14 cellular contexts compared by ENCODE assay signal in the genomic region with DNA sequence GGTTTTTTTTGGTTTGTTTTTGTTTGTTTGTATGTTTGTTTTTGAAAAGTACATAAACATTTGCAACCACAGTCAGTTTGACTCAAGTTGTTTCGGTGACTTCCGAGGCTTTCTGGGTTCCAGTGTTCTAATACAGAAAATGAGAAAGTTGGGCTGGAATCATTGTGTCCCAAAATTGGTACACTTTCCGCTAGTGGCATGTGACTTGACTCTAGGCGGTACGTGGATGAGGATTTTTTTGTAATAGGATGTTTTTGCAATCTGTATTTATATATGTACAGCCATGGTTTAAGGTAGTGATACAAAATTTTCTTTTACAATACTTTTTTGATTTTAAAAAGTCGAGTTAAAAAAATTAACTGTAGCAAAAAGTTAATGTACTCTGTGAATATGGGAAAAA. TPM values are rescaled to one million over a fixed set of nuclear protein-coding genes. Genes with fewer than 3 reads are reported as not detected.
DNase-seq lines count a peak whose midpoint lies in the region; FAIRE-seq and TF ChIP-seq lines count a peak whose summit lies in the region.
"Had no signal": no experiment of that assay in that cellular context is flagged by ENCODE, and none has a peak within 500 bp of the region (broad histone marks: within the 10 kb centered on the region; RNA-seq: fewer than 3 reads in every experiment).

No MANE protein-coding gene starts in this region.

- 91 to 92% (median 91%) methylated on average over 6 of the region's 6 CpGs for WGBS in small intestine, 3 donors
- 81 to 95% (median 90%) methylated on average over 6 of the region's 6 CpGs for WGBS in spleen, 5 donors

- no peaks in the 10 kb centered on the region for H3K9me3 ChIP-seq in OCI-LY3 (ENCODE audit: insufficient read depth, low read length)
- no peaks in the 10 kb centered on the region for H3K9me3 ChIP-seq in parathyroid adenoma (ENCODE audit: control insufficient read depth, low read length)
- H3K9me3 ChIP-seq in small intestine (ENCODE audit: control insufficient read depth, low read depth) = no peaks in the 10 kb centered on the region
- H3K9me3 ChIP-seq in spleen = peaks cover 0 to 6% (median 0%) of the 10 kb centered on the region in 8 donors
- H3K9me3 ChIP-seq: thoracic aorta had no signal

- peak overlapping the region; percentile 91 for H3K4me3 Mint-ChIP-seq in T-helper 1 cell treated with Interleukin-12 subunit alpha and Interleukin-12 subunit beta and Interleukin-4 antibody, amounts not matched to agents 30 μg/mL and 1 μg/mL, for 36 hours
- no peak overlapping the region for H3K4me3 Mint-ChIP-seq in endothelial cell (ENCODE audit: unreplicated experiment)

- H3K4me3 ChIP-seq in OCI-LY3 (ENCODE audit: low read length) = peak overlapping the region; percentile 99; the same call in 1 of the 2 replicates
- H3K4me3 ChIP-seq in parathyroid adenoma (ENCODE audit: low read depth, low read length) = peak overlapping the region; percentile 95
- H3K4me3 ChIP-seq in small intestine (ENCODE audit: low read depth in 1 of 2, low read length in 2 of 2) = no peak overlapping the region
- peak overlapping the region in 2 of 8 donors; percentile 89 to 97 for H3K4me3 ChIP-seq in spleen

- peaks cover 28% of the 10 kb centered on the region for H3K4me1 Mint-ChIP-seq in T-helper 1 cell treated with Interleukin-12 subunit alpha and Interleukin-12 subunit beta and Interleukin-4 antibody, amounts not matched to agents 30 μg/mL and 1 μg/mL, for 36 hours (ENCODE audit: low read depth)
- H3K4me1 Mint-ChIP-seq in endothelial cell (ENCODE audit: unreplicated experiment) = peaks cover 18% of the 10 kb centered on the region

- peaks cover 9% of the 10 kb centered on the region for H3K27me3 Mint-ChIP-seq in T-helper 1 cell treated with Interleukin-12 subunit alpha and Interleukin-12 subunit beta and Interleukin-4 antibody, amounts not matched to agents 30 μg/mL and 1 μg/mL, for 36 hours (ENCODE audit: low read depth)
- peaks cover 7% of the 10 kb centered on the region for H3K27me3 Mint-ChIP-seq in endothelial cell (ENCODE audit: unreplicated experiment)

- peaks cover 11% of the 10 kb centered on the region for H3K9me3 Mint-ChIP-seq in T-helper 1 cell treated with Interleukin-12 subunit alpha and Interleukin-12 subunit beta and Interleukin-4 antibody, amounts not matched to agents 30 μg/mL and 1 μg/mL, for 36 hours
- H3K9me3 Mint-ChIP-seq in endothelial cell (ENCODE audit: unreplicated experiment) = peaks cover 7% of the 10 kb centered on the region

- no peak overlapping the region for H3K27ac Mint-ChIP-seq in T-helper 1 cell treated with Interleukin-12 subunit alpha and Interleukin-12 subunit beta and Interleukin-4 antibody, amounts not matched to agents 30 μg/mL and 1 μg/mL, for 36 hours
- peak overlapping the region; percentile 82 for H3K27ac Mint-ChIP-seq in endothelial cell (ENCODE audit: unreplicated experiment)

- DNase-seq in T-helper 1 cell (no peak), endothelial cell (ENCODE audit: low spot score) (no peak), small intestine (no peak), UCSD-AML1 (lab: John Stamatoyannopoulos, UW; ENCODE audit: unreplicated experiment) (no peak), spleen (no peak)
- DNase-seq: H7; stimulated activated CD4-positive, alpha-beta T cell treated with anti-CD3 and anti-CD28 coated beads, Interleukin-12 subunit alpha, Interleukin-12 subunit beta, amount 100 ng/mL, for 4 hours had no signal

- no peak for TF ChIP-seq CTCF in OCI-LY3 (IDR thresholded peaks at IDR 0.05; ENCODE audit: low read depth, low read length)
- TF ChIP-seq CTCF in endothelial cell (IDR thresholded peaks at IDR 0.05; ENCODE audit: unreplicated experiment) = no peak
- TF ChIP-seq CTCF in parathyroid adenoma (IDR thresholded peaks at IDR 0.05) = no peak
- TF ChIP-seq CTCF in spleen (IDR thresholded peaks at IDR 0.05 in 8 of 11, conservative IDR thresholded peaks at IDR 0.05 in 3 of 11) = no peak

- H3K4me2 ChIP-seq in OCI-LY3 (ENCODE audit: low read length) (peak overlapping the region; percentile 95; the same call in 1 of the 2 replicates), parathyroid adenoma (ENCODE audit: low read length) (no peak overlapping the region)

- no peak for FAIRE-seq in small intestine (lab: Jason Lieb, UNC)
- FAIRE-seq: GM12891 had no signal

- H3K9ac ChIP-seq in OCI-LY3 (ENCODE audit: low read length) = no peak overlapping the region
- no peak overlapping the region for H3K9ac ChIP-seq in parathyroid adenoma

- no peak for TF ChIP-seq POLR2A in spleen (IDR thresholded peaks at IDR 0.05)

- intact Hi-C loops in spleen (cut with DNase I; ENCODE audit: low total_unique reads) = no loop called here

- peaks cover 17% of the 10 kb centered on the region for H3K36me3 Mint-ChIP-seq in T-helper 1 cell treated with Interleukin-12 subunit alpha and Interleukin-12 subunit beta and Interleukin-4 antibody, amounts not matched to agents 30 μg/mL and 1 μg/mL, for 36 hours (ENCODE audit: low read depth)
- peaks cover 15% of the 10 kb centered on the region for H3K36me3 Mint-ChIP-seq in endothelial cell (ENCODE audit: low read depth, unreplicated experiment)

- H3K27me3 ChIP-seq in OCI-LY3 (ENCODE audit: low read depth, low read length) (no peaks in the 10 kb centered on the region), parathyroid adenoma (ENCODE audit: control insufficient read depth, insufficient read depth, low read length) (no peaks in the 10 kb centered on the region), small intestine (ENCODE audit: control insufficient read depth in 2 of 2, insufficient read depth in 2 of 2, low read length in 2 of 2) (no peaks in the 10 kb centered on the region), spleen (replicated peaks in 1 of 7) (no peaks in the 10 kb centered on the region)

- H2AFZ ChIP-seq in OCI-LY3 (ENCODE audit: low read depth, low read length) = no peak overlapping the region
- H2AFZ ChIP-seq in parathyroid adenoma = no peak overlapping the region

- H4K20me1 ChIP-seq in OCI-LY3 (ENCODE audit: insufficient read depth, low read length) = 0 out of 2 replicates have a peak, but pooled peaks cover 3% of the 10 kb centered on the region

- H3K79me2 ChIP-seq in OCI-LY3 (ENCODE audit: low read length) = peaks cover 28% of the 10 kb centered on the region
- peaks cover 23% of the 10 kb centered on the region for H3K79me2 ChIP-seq in parathyroid adenoma

- H3K4me1 ChIP-seq in OCI-LY3 (ENCODE audit: low read length) (peaks cover 9% of the 10 kb centered on the region), parathyroid adenoma (peaks cover 8% of the 10 kb centered on the region), small intestine (ENCODE audit: control insufficient read depth in 2 of 2, insufficient read depth in 1 of 2, low read depth in 1 of 2, low read length in 1 of 2) (peaks cover 0 to 6% of the 10 kb centered on the region in 2 donors), spleen (peaks cover 5 to 49% (median 30%) of the 10 kb centered on the region in 6 donors)

- H3K27ac ChIP-seq in OCI-LY3 (ENCODE audit: low read length) = no peak overlapping the region
- no peak overlapping the region for H3K27ac ChIP-seq in parathyroid adenoma
- H3K27ac ChIP-seq in small intestine (ENCODE audit: low read depth in 1 of 2, low read length in 1 of 2) = no peak overlapping the region
- peak overlapping the region in 1 of 8 donors; percentile 95 for H3K27ac ChIP-seq in spleen

- peaks cover 3% of the 10 kb centered on the region for H3K36me3 ChIP-seq in OCI-LY3 (replicated peaks; ENCODE audit: low read depth, low read length)
- H3K36me3 ChIP-seq in parathyroid adenoma (ENCODE audit: control insufficient read depth, insufficient read depth, low read length) = no peaks in the 10 kb centered on the region
- H3K36me3 ChIP-seq in small intestine (ENCODE audit: control insufficient read depth in 2 of 2, insufficient read depth in 2 of 2, low read length in 2 of 2) = peaks cover 2% of the 10 kb centered on the region in 2 donors
- peaks cover 0 to 35% (median 12%) of the 10 kb centered on the region in 6 donors for H3K36me3 ChIP-seq in spleen
- H3K36me3 ChIP-seq: thoracic aorta had no signal

RNA-seq across cellular contexts. Expression of a gene that starts 1.7 kb away (rescaled TPM):
- total RNA-seq in endothelial cell (ENCODE audit: unreplicated experiment) = 106 TPM
- polyA plus RNA-seq in small intestine = 10 to 100 TPM; 68.8 to 83.0 (median 78.9) TPM
- 100 to 1,000 TPM in 3 of 7 donors, 10 to 100 TPM in 4; 59.3 to 134 (median 62.9) TPM for total RNA-seq in spleen
- 10 to 100 TPM; 74.3 to 78.7 (median 76.6) TPM for polyA plus RNA-seq in spleen

RNA-seq across cellular contexts. Expression of a gene that starts 52.3 kb away (rescaled TPM):
- total RNA-seq in endothelial cell (ENCODE audit: unreplicated experiment) (not detected), spleen (not detected)
- polyA plus RNA-seq in small intestine (100 to 1,000 TPM; 202 to 336 (median 210) TPM), spleen (not detected)
- total RNA-seq: cardiac septum, H7, HT1080, thoracic aorta had no signal

Comparison
In these comparisons a context has a peak if more than half of its experiments do, and no peak if none do; other contexts are left out.
1. H3K4me3 ChIP-seq: peak in OCI-LY3 (single experiment) and parathyroid adenoma (single experiment); none in small intestine (0 of 2).